1 cellular context compared by ENCODE assay signal in the genomic region with DNA sequence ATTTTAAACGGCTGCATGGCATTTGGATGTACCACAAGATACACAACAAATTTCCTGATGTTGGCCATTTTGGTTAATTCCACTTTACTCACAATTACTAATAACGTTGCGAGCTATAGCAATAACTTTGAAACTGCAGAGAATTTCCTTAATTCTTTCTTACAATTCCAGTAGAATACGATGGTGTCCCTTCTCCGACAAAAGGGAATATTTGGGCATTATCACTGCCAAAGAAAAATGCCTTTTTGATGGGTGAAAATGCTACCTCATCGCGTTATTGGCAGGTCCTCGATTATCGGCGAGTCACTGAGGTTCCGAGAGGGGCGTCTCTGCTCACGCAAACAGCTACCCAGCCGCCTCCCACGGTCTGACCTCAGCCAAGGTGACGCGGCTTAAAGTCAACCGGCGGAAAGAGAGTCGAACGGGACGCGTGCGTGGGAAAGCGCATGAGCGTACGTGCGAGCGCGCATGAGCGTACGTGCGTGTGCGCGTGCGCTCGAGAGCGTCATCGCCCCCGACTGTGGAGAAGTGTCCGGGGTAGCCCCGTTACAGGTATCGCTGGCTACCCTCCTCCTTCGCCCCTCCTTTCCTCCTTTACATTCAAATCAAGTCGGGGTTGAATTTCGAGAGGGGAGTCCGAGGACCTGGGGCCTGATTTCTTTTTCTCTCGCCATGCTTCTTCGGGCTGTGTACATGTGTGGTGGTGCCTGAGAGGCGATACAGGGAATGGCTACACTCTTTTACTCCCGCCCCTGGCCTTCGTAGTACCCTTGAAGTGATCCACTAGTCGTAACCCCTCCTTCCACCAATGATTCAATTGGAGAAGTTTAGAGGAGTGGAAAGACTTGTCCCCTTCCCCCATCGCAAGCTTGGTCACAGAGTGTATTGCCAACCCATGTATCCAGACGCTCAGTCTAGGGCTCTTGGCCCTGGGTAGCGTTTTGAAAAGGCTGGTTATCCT.
TF ChIP-seq lines count a peak whose summit lies in the region.

TSS of gene OXSM (plus strand) at position 495 of the 961 bp plus-strand sequence. CDS start 931 bp downstream, outside the sequence.

TF ChIP-seq in K562, 482 proteins besides CTCF, POLR2A, EP300 and RAD21 (continued from another document and continues in another):
- TF ChIP-seq, protein P1, sequence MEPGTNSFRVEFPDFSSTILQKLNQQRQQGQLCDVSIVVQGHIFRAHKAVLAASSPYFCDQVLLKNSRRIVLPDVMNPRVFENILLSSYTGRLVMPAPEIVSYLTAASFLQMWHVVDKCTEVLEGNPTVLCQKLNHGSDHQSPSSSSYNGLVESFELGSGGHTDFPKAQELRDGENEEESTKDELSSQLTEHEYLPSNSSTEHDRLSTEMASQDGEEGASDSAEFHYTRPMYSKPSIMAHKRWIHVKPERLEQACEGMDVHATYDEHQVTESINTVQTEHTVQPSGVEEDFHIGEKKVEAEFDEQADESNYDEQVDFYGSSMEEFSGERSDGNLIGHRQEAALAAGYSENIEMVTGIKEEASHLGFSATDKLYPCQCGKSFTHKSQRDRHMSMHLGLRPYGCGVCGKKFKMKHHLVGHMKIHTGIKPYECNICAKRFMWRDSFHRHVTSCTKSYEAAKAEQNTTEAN (CRISPR knock-in tag; IDR thresholded peaks at IDR 0.05), result no peak
- no peak for TF ChIP-seq ZNF224 (CRISPR knock-in tag; IDR thresholded peaks at IDR 0.05)
- no peak; the same call in 1 of the 2 replicates for TF ChIP-seq ERF (CRISPR knock-in tag; IDR thresholded peaks at IDR 0.05)
- no peak for TF ChIP-seq ZNF518B (CRISPR knock-in tag; IDR thresholded peaks at IDR 0.05)
- TF ChIP-seq BACH1 (tag; IDR thresholded peaks at IDR 0.05), result no peak
- TF ChIP-seq MAFK (IDR thresholded peaks at IDR 0.05; ENCODE audit: low read length), result peak; percentile 65
- no peak for TF ChIP-seq BRCA1 (IDR thresholded peaks at IDR 0.05)
- no peak for TF ChIP-seq BRCA1 (CRISPR knock-in tag; IDR thresholded peaks at IDR 0.05)
- TF ChIP-seq NFATC3 (IDR thresholded peaks at IDR 0.05), result no peak
- peak; percentile 47; the same call in 1 of the 2 replicates for TF ChIP-seq TCF3 (CRISPR knock-in tag; IDR thresholded peaks at IDR 0.05)
- TF ChIP-seq CHD1 (IDR thresholded peaks at IDR 0.05; ENCODE audit: low read length), result peak; percentile 51
- no peak for TF ChIP-seq CHD4 (IDR thresholded peaks at IDR 0.05; ENCODE audit: insufficient read depth, insufficient replicate concordance, low read depth, low read length, poor library complexity, severe bottlenecking)
- TF ChIP-seq HNRNPUL1 (IDR thresholded peaks at IDR 0.05; ENCODE audit: low read length), result no peak
- no peak; the same call in 1 of the 2 replicates for TF ChIP-seq MYBL2 (IDR thresholded peaks at IDR 0.05; ENCODE audit: low read depth)
- no peak for TF ChIP-seq MYBL2 (CRISPR knock-in tag; IDR thresholded peaks at IDR 0.05; ENCODE audit: borderline replicate concordance)
- TF ChIP-seq ADNP (tag; IDR thresholded peaks at IDR 0.05), result no peak
- 0 out of 2 replicates have a peak, but pooled peaks have one; percentile 58 for TF ChIP-seq CAMTA2 (CRISPR knock-in tag; conservative IDR thresholded peaks at IDR 0.05)
- 0 out of 2 replicates have a peak, but pooled peaks have one; percentile 71 for TF ChIP-seq CBX1 (IDR thresholded peaks at IDR 0.05; ENCODE audit: low read depth)
- no peak for TF ChIP-seq NR3C1 (CRISPR knock-in tag; IDR thresholded peaks at IDR 0.05)
- TF ChIP-seq HDAC2 (IDR thresholded peaks at IDR 0.05), result peak; percentile 93
- TF ChIP-seq TAF15 (IDR thresholded peaks at IDR 0.05; ENCODE audit: low read depth, low read length), result no peak
- TF ChIP-seq HNRNPL (IDR thresholded peaks at IDR 0.05; ENCODE audit: low read depth, low read length), result no peak
- TF ChIP-seq POLR2G (IDR thresholded peaks at IDR 0.05; ENCODE audit: low read depth, low read length), result peak; percentile 93
- TF ChIP-seq ZBED1 (IDR thresholded peaks at IDR 0.05), result peak; percentile 93; the same call in 1 of the 2 replicates
- peak; percentile 62; the same call in 1 of the 2 replicates for TF ChIP-seq NR2C2 (CRISPR knock-in tag; IDR thresholded peaks at IDR 0.05)
- peak; percentile 86 for TF ChIP-seq NR2C2 (tag; IDR thresholded peaks at IDR 0.05)
- 0 out of 2 replicates have a peak, but pooled peaks have one; percentile 33 for TF ChIP-seq ZNF830 (CRISPR knock-in tag; IDR thresholded peaks at IDR 0.05)
- TF ChIP-seq NEUROD1 (IDR thresholded peaks at IDR 0.05; ENCODE audit: borderline replicate concordance, low read depth, low read length, partially characterized antibody), result peak; percentile 73
- peak; percentile 94 for TF ChIP-seq MYC (IDR thresholded peaks at IDR 0.05; ENCODE audit: low read depth, low read length)
- peak; percentile 63; the same call in 1 of the 2 replicates for TF ChIP-seq MYC (CRISPR knock-in tag; IDR thresholded peaks at IDR 0.05; ENCODE audit: borderline replicate concordance, low read depth)
- no peak for TF ChIP-seq FOXJ3 (CRISPR knock-in tag; IDR thresholded peaks at IDR 0.05)
- TF ChIP-seq, protein P2, sequence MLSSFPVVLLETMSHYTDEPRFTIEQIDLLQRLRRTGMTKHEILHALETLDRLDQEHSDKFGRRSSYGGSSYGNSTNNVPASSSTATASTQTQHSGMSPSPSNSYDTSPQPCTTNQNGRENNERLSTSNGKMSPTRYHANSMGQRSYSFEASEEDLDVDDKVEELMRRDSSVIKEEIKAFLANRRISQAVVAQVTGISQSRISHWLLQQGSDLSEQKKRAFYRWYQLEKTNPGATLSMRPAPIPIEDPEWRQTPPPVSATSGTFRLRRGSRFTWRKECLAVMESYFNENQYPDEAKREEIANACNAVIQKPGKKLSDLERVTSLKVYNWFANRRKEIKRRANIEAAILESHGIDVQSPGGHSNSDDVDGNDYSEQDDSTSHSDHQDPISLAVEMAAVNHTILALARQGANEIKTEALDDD (IDR thresholded peaks at IDR 0.05), result peak; percentile 27; the same call in 1 of the 2 replicates
- no peak for TF ChIP-seq U2AF1 (optimal IDR thresholded peaks at IDR 0.05; ENCODE audit: low read depth, low read length)
- TF ChIP-seq LCOR (CRISPR knock-in tag; IDR thresholded peaks at IDR 0.05), result no peak; the same call in 1 of the 2 replicates
- TF ChIP-seq MCM7 (IDR thresholded peaks at IDR 0.05), result no peak
- TF ChIP-seq JUND (IDR thresholded peaks at IDR 0.05; ENCODE audit: borderline replicate concordance, low read depth, low read length), result peak; percentile 91
- TF ChIP-seq JUND (tag; IDR thresholded peaks at IDR 0.05; ENCODE audit: borderline replicate concordance, low read depth, low read length), result peak; percentile 87; the same call in 2 of the 3 replicates
- peak; percentile 38; the same call in 1 of the 2 replicates for TF ChIP-seq KDM2B (CRISPR knock-in tag; IDR thresholded peaks at IDR 0.05)
- TF ChIP-seq TAF1 (IDR thresholded peaks at IDR 0.05; ENCODE audit: control insufficient read depth, extremely low read depth, insufficient read depth, low read length, severe bottlenecking), result peak; percentile 78
- TF ChIP-seq SAFB2 (IDR thresholded peaks at IDR 0.05; ENCODE audit: borderline replicate concordance, low read depth, low read length, severe bottlenecking), result no peak
- TF ChIP-seq MLX (CRISPR knock-in tag; conservative IDR thresholded peaks at IDR 0.05), result 0 out of 4 replicates have a peak, but pooled peaks of 1 of the 2 experiments have one; percentile 13
- TF ChIP-seq GABPB1 (CRISPR knock-in tag; IDR thresholded peaks at IDR 0.05), result peak; percentile 77
- TF ChIP-seq PTRF (tag; IDR thresholded peaks at IDR 0.05), result no peak
- TF ChIP-seq KDM1A (IDR thresholded peaks at IDR 0.05), result peak in 1 of 2 experiments; percentile 32; a peak in 1 of 4 replicates
- peak; percentile 85; the same call in 1 of the 2 replicates for TF ChIP-seq ZNF511 (CRISPR knock-in tag; IDR thresholded peaks at IDR 0.05)
- TF ChIP-seq, protein P3, sequence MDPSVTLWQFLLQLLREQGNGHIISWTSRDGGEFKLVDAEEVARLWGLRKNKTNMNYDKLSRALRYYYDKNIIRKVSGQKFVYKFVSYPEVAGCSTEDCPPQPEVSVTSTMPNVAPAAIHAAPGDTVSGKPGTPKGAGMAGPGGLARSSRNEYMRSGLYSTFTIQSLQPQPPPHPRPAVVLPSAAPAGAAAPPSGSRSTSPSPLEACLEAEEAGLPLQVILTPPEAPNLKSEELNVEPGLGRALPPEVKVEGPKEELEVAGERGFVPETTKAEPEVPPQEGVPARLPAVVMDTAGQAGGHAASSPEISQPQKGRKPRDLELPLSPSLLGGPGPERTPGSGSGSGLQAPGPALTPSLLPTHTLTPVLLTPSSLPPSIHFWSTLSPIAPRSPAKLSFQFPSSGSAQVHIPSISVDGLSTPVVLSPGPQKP (CRISPR knock-in tag; IDR thresholded peaks at IDR 0.05), result no peak
- no peak for TF ChIP-seq PRMT5 (CRISPR knock-in tag; IDR thresholded peaks at IDR 0.05)
- TF ChIP-seq ZNF586 (CRISPR knock-in tag; conservative IDR thresholded peaks at IDR 0.05), result no peak
- peak; percentile 94 for TF ChIP-seq EP400 (IDR thresholded peaks at IDR 0.05)
- TF ChIP-seq SMAD2 (IDR thresholded peaks at IDR 0.05; ENCODE audit: low read depth, low read length), result no peak
- TF ChIP-seq ETV1 (tag; conservative IDR thresholded peaks at IDR 0.05; ENCODE audit: low read depth), result no peak
- TF ChIP-seq, protein P4, sequence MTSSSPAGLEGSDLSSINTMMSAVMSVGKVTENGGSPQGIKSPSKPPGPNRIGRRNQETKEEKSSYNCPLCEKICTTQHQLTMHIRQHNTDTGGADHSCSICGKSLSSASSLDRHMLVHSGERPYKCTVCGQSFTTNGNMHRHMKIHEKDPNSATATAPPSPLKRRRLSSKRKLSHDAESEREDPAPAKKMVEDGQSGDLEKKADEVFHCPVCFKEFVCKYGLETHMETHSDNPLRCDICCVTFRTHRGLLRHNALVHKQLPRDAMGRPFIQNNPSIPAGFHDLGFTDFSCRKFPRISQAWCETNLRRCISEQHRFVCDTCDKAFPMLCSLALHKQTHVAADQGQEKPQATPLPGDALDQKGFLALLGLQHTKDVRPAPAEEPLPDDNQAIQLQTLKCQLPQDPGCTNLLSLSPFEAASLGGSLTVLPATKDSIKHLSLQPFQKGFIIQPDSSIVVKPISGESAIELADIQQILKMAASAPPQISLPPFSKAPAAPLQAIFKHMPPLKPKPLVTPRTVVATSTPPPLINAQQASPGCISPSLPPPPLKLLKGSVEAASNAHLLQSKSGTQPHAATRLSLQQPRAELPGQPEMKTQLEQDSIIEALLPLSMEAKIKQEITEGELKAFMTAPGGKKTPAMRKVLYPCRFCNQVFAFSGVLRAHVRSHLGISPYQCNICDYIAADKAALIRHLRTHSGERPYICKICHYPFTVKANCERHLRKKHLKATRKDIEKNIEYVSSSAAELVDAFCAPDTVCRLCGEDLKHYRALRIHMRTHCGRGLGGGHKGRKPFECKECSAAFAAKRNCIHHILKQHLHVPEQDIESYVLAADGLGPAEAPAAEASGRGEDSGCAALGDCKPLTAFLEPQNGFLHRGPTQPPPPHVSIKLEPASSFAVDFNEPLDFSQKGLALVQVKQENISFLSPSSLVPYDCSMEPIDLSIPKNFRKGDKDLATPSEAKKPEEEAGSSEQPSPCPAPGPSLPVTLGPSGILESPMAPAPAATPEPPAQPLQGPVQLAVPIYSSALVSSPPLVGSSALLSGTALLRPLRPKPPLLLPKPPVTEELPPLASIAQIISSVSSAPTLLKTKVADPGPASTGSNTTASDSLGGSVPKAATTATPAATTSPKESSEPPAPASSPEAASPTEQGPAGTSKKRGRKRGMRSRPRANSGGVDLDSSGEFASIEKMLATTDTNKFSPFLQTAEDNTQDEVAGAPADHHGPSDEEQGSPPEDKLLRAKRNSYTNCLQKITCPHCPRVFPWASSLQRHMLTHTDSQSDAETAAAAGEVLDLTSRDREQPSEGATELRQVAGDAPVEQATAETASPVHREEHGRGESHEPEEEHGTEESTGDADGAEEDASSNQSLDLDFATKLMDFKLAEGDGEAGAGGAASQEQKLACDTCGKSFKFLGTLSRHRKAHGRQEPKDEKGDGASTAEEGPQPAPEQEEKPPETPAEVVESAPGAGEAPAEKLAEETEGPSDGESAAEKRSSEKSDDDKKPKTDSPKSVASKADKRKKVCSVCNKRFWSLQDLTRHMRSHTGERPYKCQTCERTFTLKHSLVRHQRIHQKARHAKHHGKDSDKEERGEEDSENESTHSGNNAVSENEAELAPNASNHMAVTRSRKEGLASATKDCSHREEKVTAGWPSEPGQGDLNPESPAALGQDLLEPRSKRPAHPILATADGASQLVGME (CRISPR knock-in tag; IDR thresholded peaks at IDR 0.05), result no peak
- TF ChIP-seq ZFX (CRISPR knock-in tag; IDR thresholded peaks at IDR 0.05), result peak; percentile 38; the same call in 1 of the 2 replicates
- no peak for TF ChIP-seq ZNF717 (CRISPR knock-in tag; IDR thresholded peaks at IDR 0.05)
- peak in 1 of 2 experiments; percentile 47; a peak in 1 of 4 replicates for TF ChIP-seq SRF (CRISPR knock-in tag; IDR thresholded peaks at IDR 0.05)
- TF ChIP-seq HEY1 (CRISPR knock-in tag; IDR thresholded peaks at IDR 0.05; ENCODE audit: borderline replicate concordance), result 0 out of 2 replicates have a peak, but pooled peaks have one; percentile 9
